33 cellular contexts compared by ENCODE assay signal in the genomic region with DNA sequence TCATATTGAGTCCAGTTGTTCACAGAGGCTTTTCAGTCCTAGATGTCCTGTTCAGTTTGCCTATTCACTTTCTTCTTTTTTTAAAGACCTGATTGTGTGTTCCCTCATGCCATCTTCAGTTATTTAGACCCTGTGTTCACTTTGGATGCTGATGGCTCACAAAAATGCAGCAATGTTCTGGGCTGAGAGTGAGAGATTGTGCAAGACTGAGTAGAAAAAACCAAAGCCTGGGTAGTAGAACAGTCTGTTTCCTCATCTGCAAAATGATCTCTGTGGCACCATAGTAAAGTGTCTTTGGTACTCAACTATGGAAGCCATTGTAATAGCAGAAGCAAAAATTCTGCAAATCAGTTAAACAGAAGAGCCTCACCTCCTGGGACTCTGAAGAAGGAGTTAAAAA.
"Had no signal": no experiment of that assay in that cellular context is flagged by ENCODE, and none has a peak within 500 bp of the region (broad histone marks: within the 10 kb centered on the region; RNA-seq: fewer than 3 reads in every experiment).

No MANE protein-coding gene starts in this region.

- FAIRE-seq: astrocyte had no signal

- H3K4me3 ChIP-seq: SJSA1 had no signal

- H3K27ac Mint-ChIP-seq: activated CD8-positive, alpha-beta T cell treated with anti-CD3 and anti-CD28 coated beads, Interleukin-2, amount 10 ng/mL, durations not matched to agents 7 days and 5 days; activated naive CD8-positive, alpha-beta T cell treated with anti-CD3 and anti-CD28 coated beads, Interleukin-2, amount 10 ng/mL, durations not matched to agents 7 days and 5 days; T-helper 1 cell treated with Interleukin-12 subunit alpha and Interleukin-12 subunit beta and Interleukin-4 antibody, amounts not matched to agents 30 μg/mL and 1 μg/mL, for 36 hours; WTC11 had no signal

- H3K36me3 Mint-ChIP-seq: activated naive CD8-positive, alpha-beta T cell treated with anti-CD3 and anti-CD28 coated beads, Interleukin-2, amount 10 ng/mL, durations not matched to agents 7 days and 5 days; brain; WTC11 had no signal

- H3K9me3 Mint-ChIP-seq: activated naive CD8-positive, alpha-beta T cell treated with anti-CD3 and anti-CD28 coated beads, Interleukin-2, amount 10 ng/mL, durations not matched to agents 7 days and 5 days; central memory CD8-positive, alpha-beta T cell; T-helper 1 cell treated with Interleukin-12 subunit alpha and Interleukin-12 subunit beta and Interleukin-4 antibody, amounts not matched to agents 30 μg/mL and 1 μg/mL, for 36 hours had no signal

- H3K9me3 ChIP-seq: SJSA1 had no signal

- H3K4me1 Mint-ChIP-seq: central memory CD8-positive, alpha-beta T cell had no signal

- H3K27ac ChIP-seq: SJSA1 had no signal

- H3K4me1 ChIP-seq: SJSA1 had no signal

- H3K27me3 ChIP-seq: SJSA1 had no signal

- ATAC-seq: activated CD8-positive, alpha-beta T cell treated with anti-CD3 and anti-CD28 coated beads, Interleukin-2, amount 10 ng/mL, durations not matched to agents 7 days and 5 days; Panc1; Right ventricle myocardium inferior; SK-N-SH treated with all-trans-retinoic acid at 6 μM for 48 hours; WTC11 had no signal

- H3K36me3 ChIP-seq: SJSA1 had no signal

- H3K4me3 Mint-ChIP-seq: activated CD8-positive, alpha-beta T cell treated with anti-CD3 and anti-CD28 coated beads, Interleukin-2, amount 10 ng/mL, durations not matched to agents 7 days and 5 days; activated naive CD8-positive, alpha-beta T cell treated with anti-CD3 and anti-CD28 coated beads, Interleukin-2, amount 10 ng/mL, durations not matched to agents 7 days and 5 days; brain; central memory CD8-positive, alpha-beta T cell; T-helper 1 cell treated with Interleukin-12 subunit alpha and Interleukin-12 subunit beta and Interleukin-4 antibody, amounts not matched to agents 30 μg/mL and 1 μg/mL, for 36 hours; WTC11 had no signal

- DNase-seq: activated CD4-positive, alpha-beta T cell treated with anti-CD3 and anti-CD28 coated beads for 48 hours; activated CD4-positive, alpha-beta T cell treated with anti-CD3 and anti-CD28 coated beads, Interleukin-2, amount 50 U/mL, for 4 hours; activated CD4-positive, CD25-positive, alpha-beta regulatory T cell treated with anti-CD3 and anti-CD28 coated beads, Interleukin-2, amount 50 U/mL, for 72 hours; activated CD8-positive, alpha-beta memory T cell treated with anti-CD3 and anti-CD28 coated beads, Interleukin-2, amount 50 U/mL, for 48 hours; activated CD8-positive, alpha-beta T cell treated with anti-CD3 and anti-CD28 coated beads, Interleukin-2, amount 10 ng/mL, durations not matched to agents 7 days and 5 days; activated naive CD4-positive, alpha-beta T cell treated with anti-CD3 and anti-CD28 coated beads, Interleukin-2, amount 50 U/mL, for 16 hours; activated naive CD8-positive, alpha-beta T cell treated with anti-CD3 and anti-CD28 coated beads, Interleukin-2, amount 10 ng/mL, durations not matched to agents 7 days and 5 days; activated T-cell treated with anti-CD3 and anti-CD28 coated beads, Interleukin-2, amount 50 U/mL, for 1 hour; amniotic stem cell; Karpas-422; MM.1S; NCI-H1092 treated with DMSO at 0.1 percent for 48 hours; NCI-H1417 treated with DMSO at 0.1 percent for 48 hours; NCI-H1694; NCI-H2029; NCI-H2107; NCI-H2171 treated with DMSO at 0.1 percent for 48 hours; NCI-H345; NCI-H510A; NCI-H526 treated with DMSO at 0.1 percent for 48 hours; NCI-H82; OCI-M1; RPMI8226; SW 1271 had no signal
